In the genomic region with DNA sequence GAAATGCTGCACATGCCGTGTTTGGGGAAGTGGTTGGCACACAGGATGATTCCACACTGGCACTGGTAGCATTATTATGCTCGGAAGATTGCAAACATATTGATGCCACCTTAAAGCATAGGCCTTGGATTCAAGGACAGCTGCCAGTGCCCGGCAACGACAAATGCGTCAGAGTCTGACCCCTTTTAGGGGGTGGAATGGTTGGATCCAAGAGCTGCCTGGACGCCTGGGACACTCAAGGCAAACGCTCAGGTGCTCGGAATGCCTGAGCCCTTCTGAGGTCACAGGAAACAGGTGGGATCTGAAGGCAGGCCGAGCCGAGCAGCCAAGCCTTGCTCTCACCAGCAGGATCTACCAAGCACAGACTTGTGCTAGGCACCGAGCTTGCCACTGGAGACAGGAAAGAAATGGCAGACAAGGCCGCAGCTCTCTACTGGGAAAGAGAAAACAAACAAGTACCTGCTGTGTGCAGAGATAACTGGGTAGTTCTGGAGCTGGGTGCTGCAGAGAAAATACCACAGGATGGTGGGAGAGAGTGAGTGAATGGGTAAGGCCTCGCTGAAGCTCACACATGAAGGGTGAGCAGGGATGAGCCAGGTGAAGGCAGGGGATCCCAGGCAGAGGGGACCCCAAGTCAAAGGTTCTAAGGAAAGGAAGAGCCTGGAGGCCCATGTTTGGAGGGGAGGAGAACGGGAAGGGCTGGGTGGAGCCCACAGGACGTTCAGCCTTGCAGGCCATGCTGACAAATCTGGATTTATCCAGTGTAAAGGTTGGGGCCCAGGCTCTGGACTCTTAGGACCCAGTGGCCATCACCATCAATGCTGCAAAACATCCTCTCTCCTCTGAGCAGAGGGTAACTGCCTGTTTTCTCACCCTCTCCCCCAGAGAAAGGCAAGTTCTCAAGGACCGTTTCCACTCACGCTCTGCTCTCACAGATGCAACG, we compare ENCODE assay signal across 1 cellular context.
A peak's percentile ranks its signal among the peaks of the same experiment; 100 is the strongest.
TF ChIP-seq lines count a peak whose summit lies in the region.

No MANE protein-coding gene starts in this region.

TF ChIP-seq in HepG2, 621 proteins besides CTCF, POLR2A, EP300 and RAD21 (continued from another document and continues in another):
- TF ChIP-seq ZNF687 (CRISPR knock-in tag; IDR thresholded peaks at IDR 0.05) (peak; percentile 90), BCL6 (CRISPR knock-in tag; IDR thresholded peaks at IDR 0.05) (no peak), HOXA9 (CRISPR knock-in tag; IDR thresholded peaks at IDR 0.05; ENCODE audit: borderline replicate concordance) (no peak), ZNF234 (CRISPR knock-in tag; conservative IDR thresholded peaks at IDR 0.05) (no peak), TCF7 (IDR thresholded peaks at IDR 0.05; ENCODE audit: low read depth) (no peak), ZNF567 (CRISPR knock-in tag; IDR thresholded peaks at IDR 0.05; ENCODE audit: borderline replicate concordance) (0 out of 2 replicates have a peak, but pooled peaks have one; percentile 34), ZNF691 (CRISPR knock-in tag; IDR thresholded peaks at IDR 0.05; ENCODE audit: borderline replicate concordance, low read depth) (peak; percentile 67; the same call in 1 of the 2 replicates), NFE2 (CRISPR knock-in tag; IDR thresholded peaks at IDR 0.05) (no peak), RELA (CRISPR knock-in tag; IDR thresholded peaks at IDR 0.05) (no peak), ZNF263 (CRISPR knock-in tag; IDR thresholded peaks at IDR 0.05) (no peak), IRF9 (CRISPR knock-in tag; IDR thresholded peaks at IDR 0.05; ENCODE audit: borderline replicate concordance) (no peak), TBX2 (CRISPR knock-in tag; IDR thresholded peaks at IDR 0.05; ENCODE audit: borderline replicate concordance) (peak; percentile 42; the same call in 1 of the 2 replicates), TARDBP (CRISPR knock-in tag; IDR thresholded peaks at IDR 0.05) (no peak), ZSCAN25 (CRISPR knock-in tag; IDR thresholded peaks at IDR 0.05) (peak; percentile 29; the same call in 1 of the 2 replicates), ZNF367 (CRISPR knock-in tag; IDR thresholded peaks at IDR 0.05; ENCODE audit: borderline replicate concordance) (no peak), SP5 (CRISPR knock-in tag; IDR thresholded peaks at IDR 0.05; ENCODE audit: borderline replicate concordance, low read depth) (no peak), ZNF343 (CRISPR knock-in tag; IDR thresholded peaks at IDR 0.05) (0 out of 2 replicates have a peak, but pooled peaks have one; percentile 10), AGO2 (optimal IDR thresholded peaks at IDR 0.05; ENCODE audit: low read depth, low read length) (no peak), ZNF292 (CRISPR knock-in tag; IDR thresholded peaks at IDR 0.05; ENCODE audit: borderline replicate concordance, low read depth) (peak; percentile 42; the same call in 1 of the 2 replicates), RCOR2 (CRISPR knock-in tag; IDR thresholded peaks at IDR 0.05) (no peak), ZNF891 (CRISPR knock-in tag; IDR thresholded peaks at IDR 0.05) (no peak), ZFY (CRISPR knock-in tag; IDR thresholded peaks at IDR 0.05) (peak; percentile 57; the same call in 1 of the 2 replicates), ZNF576 (CRISPR knock-in tag; IDR thresholded peaks at IDR 0.05) (no peak), ZNF644 (CRISPR knock-in tag; IDR thresholded peaks at IDR 0.05; ENCODE audit: low read depth) (0 out of 2 replicates have a peak, but pooled peaks have one; percentile 69), ZNF713 (CRISPR knock-in tag; IDR thresholded peaks at IDR 0.05) (0 out of 2 replicates have a peak, but pooled peaks have one; percentile 50), ZNF10 (CRISPR knock-in tag; IDR thresholded peaks at IDR 0.05; ENCODE audit: borderline replicate concordance, low read depth) (no peak), SIX4 (CRISPR knock-in tag; IDR thresholded peaks at IDR 0.05) (no peak), ELF1 (CRISPR knock-in tag; IDR thresholded peaks at IDR 0.05) (no peak), RBFOX2 (IDR thresholded peaks at IDR 0.05; ENCODE audit: low read depth, low read length) (no peak), SKI (IDR thresholded peaks at IDR 0.05; ENCODE audit: partially characterized antibody) (no peak), RNF2 (conservative IDR thresholded peaks at IDR 0.05; ENCODE audit: low read depth) (no peak), ZNF333 (CRISPR knock-in tag; IDR thresholded peaks at IDR 0.05; ENCODE audit: borderline replicate concordance) (no peak), FLYWCH1 (CRISPR knock-in tag; IDR thresholded peaks at IDR 0.05) (no peak), TSC22D2 (CRISPR knock-in tag; IDR thresholded peaks at IDR 0.05; ENCODE audit: borderline replicate concordance) (no peak), NCOA2 (CRISPR knock-in tag; IDR thresholded peaks at IDR 0.05) (no peak)
- TF ChIP-seq, protein P1, sequence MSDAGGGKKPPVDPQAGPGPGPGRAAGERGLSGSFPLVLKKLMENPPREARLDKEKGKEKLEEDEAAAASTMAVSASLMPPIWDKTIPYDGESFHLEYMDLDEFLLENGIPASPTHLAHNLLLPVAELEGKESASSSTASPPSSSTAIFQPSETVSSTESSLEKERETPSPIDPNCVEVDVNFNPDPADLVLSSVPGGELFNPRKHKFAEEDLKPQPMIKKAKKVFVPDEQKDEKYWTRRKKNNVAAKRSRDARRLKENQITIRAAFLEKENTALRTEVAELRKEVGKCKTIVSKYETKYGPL (CRISPR knock-in tag; IDR thresholded peaks at IDR 0.05), result no peak
- TF ChIP-seq, protein P2, sequence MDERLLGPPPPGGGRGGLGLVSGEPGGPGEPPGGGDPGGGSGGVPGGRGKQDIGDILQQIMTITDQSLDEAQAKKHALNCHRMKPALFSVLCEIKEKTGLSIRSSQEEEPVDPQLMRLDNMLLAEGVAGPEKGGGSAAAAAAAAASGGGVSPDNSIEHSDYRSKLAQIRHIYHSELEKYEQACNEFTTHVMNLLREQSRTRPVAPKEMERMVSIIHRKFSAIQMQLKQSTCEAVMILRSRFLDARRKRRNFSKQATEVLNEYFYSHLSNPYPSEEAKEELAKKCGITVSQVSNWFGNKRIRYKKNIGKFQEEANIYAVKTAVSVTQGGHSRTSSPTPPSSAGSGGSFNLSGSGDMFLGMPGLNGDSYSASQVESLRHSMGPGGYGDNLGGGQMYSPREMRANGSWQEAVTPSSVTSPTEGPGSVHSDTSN (CRISPR knock-in tag; IDR thresholded peaks at IDR 0.05), result no peak
- TF ChIP-seq, protein P3, sequence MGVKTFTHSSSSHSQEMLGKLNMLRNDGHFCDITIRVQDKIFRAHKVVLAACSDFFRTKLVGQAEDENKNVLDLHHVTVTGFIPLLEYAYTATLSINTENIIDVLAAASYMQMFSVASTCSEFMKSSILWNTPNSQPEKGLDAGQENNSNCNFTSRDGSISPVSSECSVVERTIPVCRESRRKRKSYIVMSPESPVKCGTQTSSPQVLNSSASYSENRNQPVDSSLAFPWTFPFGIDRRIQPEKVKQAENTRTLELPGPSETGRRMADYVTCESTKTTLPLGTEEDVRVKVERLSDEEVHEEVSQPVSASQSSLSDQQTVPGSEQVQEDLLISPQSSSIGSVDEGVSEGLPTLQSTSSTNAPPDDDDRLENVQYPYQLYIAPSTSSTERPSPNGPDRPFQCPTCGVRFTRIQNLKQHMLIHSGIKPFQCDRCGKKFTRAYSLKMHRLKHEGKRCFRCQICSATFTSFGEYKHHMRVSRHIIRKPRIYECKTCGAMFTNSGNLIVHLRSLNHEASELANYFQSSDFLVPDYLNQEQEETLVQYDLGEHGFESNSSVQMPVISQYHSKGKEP (CRISPR knock-in tag; IDR thresholded peaks at IDR 0.05), result no peak
- TF ChIP-seq, protein P4, sequence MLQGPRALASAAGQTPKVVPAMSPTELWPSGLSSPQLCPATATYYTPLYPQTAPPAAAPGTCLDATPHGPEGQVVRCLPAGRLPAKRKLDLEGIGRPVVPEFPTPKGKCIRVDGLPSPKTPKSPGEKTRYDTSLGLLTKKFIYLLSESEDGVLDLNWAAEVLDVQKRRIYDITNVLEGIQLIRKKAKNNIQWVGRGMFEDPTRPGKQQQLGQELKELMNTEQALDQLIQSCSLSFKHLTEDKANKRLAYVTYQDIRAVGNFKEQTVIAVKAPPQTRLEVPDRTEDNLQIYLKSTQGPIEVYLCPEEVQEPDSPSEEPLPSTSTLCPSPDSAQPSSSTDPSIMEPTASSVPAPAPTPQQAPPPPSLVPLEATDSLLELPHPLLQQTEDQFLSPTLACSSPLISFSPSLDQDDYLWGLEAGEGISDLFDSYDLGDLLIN (CRISPR knock-in tag; IDR thresholded peaks at IDR 0.05; ENCODE audit: borderline replicate concordance), result no peak
- TF ChIP-seq, protein P5, sequence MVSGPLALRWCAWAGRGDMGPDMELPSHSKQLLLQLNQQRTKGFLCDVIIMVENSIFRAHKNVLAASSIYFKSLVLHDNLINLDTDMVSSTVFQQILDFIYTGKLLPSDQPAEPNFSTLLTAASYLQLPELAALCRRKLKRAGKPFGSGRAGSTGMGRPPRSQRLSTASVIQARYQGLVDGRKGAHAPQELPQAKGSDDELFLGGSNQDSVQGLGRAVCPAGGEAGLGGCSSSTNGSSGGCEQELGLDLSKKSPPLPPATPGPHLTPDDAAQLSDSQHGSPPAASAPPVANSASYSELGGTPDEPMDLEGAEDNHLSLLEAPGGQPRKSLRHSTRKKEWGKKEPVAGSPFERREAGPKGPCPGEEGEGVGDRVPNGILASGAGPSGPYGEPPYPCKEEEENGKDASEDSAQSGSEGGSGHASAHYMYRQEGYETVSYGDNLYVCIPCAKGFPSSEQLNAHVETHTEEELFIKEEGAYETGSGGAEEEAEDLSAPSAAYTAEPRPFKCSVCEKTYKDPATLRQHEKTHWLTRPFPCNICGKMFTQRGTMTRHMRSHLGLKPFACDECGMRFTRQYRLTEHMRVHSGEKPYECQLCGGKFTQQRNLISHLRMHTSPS (CRISPR knock-in tag; IDR thresholded peaks at IDR 0.05; ENCODE audit: low read depth), result peak; percentile 46; the same call in 1 of the 2 replicates
